In genomic region chr14:66381765-66382164, GRCh38 we compare ENCODE assay signal across 25 cellular contexts.
"Had no signal": no experiment of that assay in that cellular context is flagged by ENCODE, and none has a peak within 500 bp of the region (broad histone marks: within the 10 kb centered on the region; RNA-seq: fewer than 3 reads in every experiment).

No MANE protein-coding gene starts in this region.

- H3K27ac ChIP-seq: WERI-Rb-1 had no signal

- ATAC-seq: activated CD8-positive, alpha-beta memory T cell treated with anti-CD3 and anti-CD28 coated beads, Interleukin-2, amount 10 ng/mL, durations not matched to agents 7 days and 5 days; activated naive CD8-positive, alpha-beta T cell treated with anti-CD3 and anti-CD28 coated beads, Interleukin-2, amount 50 U/mL, for 24 hours had no signal

- DNase-seq: activated CD4-positive, alpha-beta memory T cell treated with anti-CD3 and anti-CD28 coated beads, Interleukin-2, amount 10 ng/mL, durations not matched to agents 7 days and 5 days; activated CD4-positive, alpha-beta T cell treated with anti-CD3 and anti-CD28 coated beads for 1 hour; activated CD4-positive, alpha-beta T cell treated with anti-CD3 and anti-CD28 coated beads for 48 hours; activated CD4-positive, CD25-positive, alpha-beta regulatory T cell; activated CD8-positive, alpha-beta memory T cell treated with anti-CD3 and anti-CD28 coated beads for 24 hours; activated CD8-positive, alpha-beta memory T cell treated with anti-CD3 and anti-CD28 coated beads, Interleukin-2, amount 10 ng/mL, durations not matched to agents 7 days and 5 days; activated CD8-positive, alpha-beta memory T cell treated with anti-CD3 and anti-CD28 coated beads, Interleukin-2, amount 50 U/mL, for 48 hours; activated effector memory CD4-positive, alpha-beta T cell treated with Interleukin-2 at 50 U/mL for 16 hours; activated naive CD4-positive, alpha-beta T cell treated with anti-CD3 and anti-CD28 coated beads, Interleukin-2, amount 10 ng/mL, durations not matched to agents 7 days and 5 days; activated naive CD8-positive, alpha-beta T cell treated with anti-CD3 and anti-CD28 coated beads, Interleukin-2, amount 50 U/mL, for 24 hours; activated T-cell treated with anti-CD3 and anti-CD28 coated beads, Interleukin-2, amount 50 U/mL, for 48 hours; anterior cingulate cortex; cerebellar nuclear complex; NCI-H1092 treated with DMSO at 0.1 percent for 48 hours; NCI-H1417 treated with DMSO at 0.1 percent for 48 hours; NCI-H1694; NCI-H1930; NCI-H345; NCI-H524 treated with DMSO at 0.1 percent for 48 hours; NCI-H748 treated with DMSO at 0.1 percent for 48 hours; NK-92 treated with Interleukin-12 subunit alpha and Interleukin-12 subunit beta, amount 100 ng/mL, for 24 hours; Right ventricle myocardium superior; SW 1271; T1000; WERI-Rb-1 had no signal

- H3K36me3 ChIP-seq: WERI-Rb-1 had no signal
